25 cellular contexts compared by ENCODE assay signal in genomic region chr5:36214434-36214833, GRCh38. TPM values are rescaled to one million over a fixed set of nuclear protein-coding genes. Genes with fewer than 3 reads are reported as not detected.
DNase-seq lines count a peak whose midpoint lies in the region; ATAC-seq and TF ChIP-seq lines count a peak whose summit lies in the region.
"Had no signal": no experiment of that assay in that cellular context is flagged by ENCODE, and none has a peak within 500 bp of the region (broad histone marks: within the 10 kb centered on the region; RNA-seq: fewer than 3 reads in every experiment).

No MANE protein-coding gene starts in this region.

- ATAC-seq in SK-N-SH treated with all-trans-retinoic acid at 6 μM for 48 hours (no peak), upper lobe of right lung (no peak)
- ATAC-seq: esophagus mucosa; stimulated activated naive CD8-positive, alpha-beta T cell treated with anti-CD3 and anti-CD28 coated beads, Interleukin-15, amount 100 ng/mL, for 72 hours had no signal

- H3K9ac ChIP-seq in SK-N-SH = no peak overlapping the region
- no peak overlapping the region for H3K9ac ChIP-seq in OCI-LY3 (ENCODE audit: low read length)

- peaks cover 0 to 4% of the 10 kb centered on the region in 2 experiments; a peak in 1 of 4 replicates for H3K4me1 ChIP-seq in SK-N-SH (ENCODE audit: control insufficient read depth in 1 of 2, insufficient read depth in 2 of 2, low read depth in 1 of 2, low read length in 1 of 2)
- peaks cover 9% of the 10 kb centered on the region for H3K4me1 ChIP-seq in OCI-LY3 (ENCODE audit: low read length)
- no peaks in the 10 kb centered on the region for H3K4me1 ChIP-seq in upper lobe of right lung
- H3K4me1 ChIP-seq: sigmoid colon, upper lobe of left lung had no signal

- CTCF ChIA-PET in SK-N-SH (lab: Yijun Ruan, JAX) = interaction anchor here (0.6 to 2.1 kb wide), 6 partner anchors 11 to 1267 kb away, joined by 3 to 9 read pairs (median 4); no protein-coding TSS in a partner anchor

- H3K9me2 ChIP-seq in SK-N-SH = no peaks in the 10 kb centered on the region

- no peak overlapping the region for H3K4me3 ChIP-seq in SK-N-SH (ENCODE audit: low read depth in 2 of 2, low read length in 1 of 2)
- no peak overlapping the region for H3K4me3 ChIP-seq in OCI-LY3 (ENCODE audit: low read length)
- no peak overlapping the region for H3K4me3 ChIP-seq in fibroblast of villous mesenchyme (ENCODE audit: low read depth, low read length)
- no peak overlapping the region for H3K4me3 ChIP-seq in upper lobe of right lung
- H3K4me3 ChIP-seq: adrenal gland, cardiac muscle cell, dorsolateral prefrontal cortex, lung, sigmoid colon, upper lobe of left lung had no signal

- H3K79me2 ChIP-seq in SK-N-SH (ENCODE audit: insufficient read depth) (no peaks in the 10 kb centered on the region), OCI-LY3 (ENCODE audit: low read length) (no peaks in the 10 kb centered on the region)

- DNase-seq in SK-N-SH (no peak), fibroblast of villous mesenchyme (ENCODE audit: low read depth) (no peak), upper lobe of right lung (no peak), NCI-H1092 treated with DMSO at 0.1 percent for 48 hours (lab: John Stamatoyannopoulos, UW) (no peak), GM10266 (ENCODE audit: extremely low spot score) (no peak), NCI-H2227 (lab: John Stamatoyannopoulos, UW; ENCODE audit: unreplicated experiment) (no peak)
- DNase-seq: ACHN; activated CD4-positive, alpha-beta T cell treated with anti-CD3 and anti-CD28 coated beads, Interleukin-2, amount 10 ng/mL, durations not matched to agents 7 days and 5 days; activated CD8-positive, alpha-beta memory T cell treated with anti-CD3 and anti-CD28 coated beads, Interleukin-2, amount 50 U/mL, for 48 hours; activated gamma-delta T cell; adrenal gland; CD4-positive, alpha-beta memory T cell; dorsolateral prefrontal cortex; immature natural killer cell; NCI-H2081 treated with DMSO at 0.1 percent for 48 hours; NCI-H69; RPMI8226; sigmoid colon; stimulated activated naive CD8-positive, alpha-beta T cell treated with anti-CD3 and anti-CD28 coated beads, Interleukin-15, amount 100 ng/mL, for 72 hours; upper lobe of left lung had no signal

- H3K27me3 ChIP-seq in SK-N-SH (ENCODE audit: insufficient read depth) (no peaks in the 10 kb centered on the region), OCI-LY3 (ENCODE audit: low read depth, low read length) (no peaks in the 10 kb centered on the region), upper lobe of right lung (no peaks in the 10 kb centered on the region)
- H3K27me3 ChIP-seq: adrenal gland, cardiac muscle cell, dorsolateral prefrontal cortex, sigmoid colon, upper lobe of left lung had no signal

- H3K36me3 ChIP-seq in SK-N-SH (replicated peaks in 1 of 2; ENCODE audit: control insufficient read depth in 1 of 2, insufficient read depth in 2 of 2, low read length in 1 of 2) = peaks cover 48 to 63% of the 10 kb centered on the region in 2 experiments
- H3K36me3 ChIP-seq in OCI-LY3 (replicated peaks; ENCODE audit: low read depth, low read length) = no peaks in the 10 kb centered on the region
- peaks cover 56% of the 10 kb centered on the region for H3K36me3 ChIP-seq in upper lobe of right lung

- TF ChIP-seq RAD21 in SK-N-SH (IDR thresholded peaks at IDR 0.05; ENCODE audit: low read length) = peak; percentile 63

- H3K4me2 ChIP-seq in SK-N-SH (no peak overlapping the region), OCI-LY3 (ENCODE audit: low read length) (no peak overlapping the region)

- no peaks in the 10 kb centered on the region for H4K20me1 ChIP-seq in SK-N-SH (ENCODE audit: insufficient read depth)
- no peaks in the 10 kb centered on the region for H4K20me1 ChIP-seq in OCI-LY3 (ENCODE audit: insufficient read depth, low read length)

- no peak for TF ChIP-seq EP300 in SK-N-SH (IDR thresholded peaks at IDR 0.05; ENCODE audit: borderline replicate concordance in 1 of 2, low read depth in 1 of 2, low read length in 1 of 2)

- TF ChIP-seq CTCF in SK-N-SH (IDR thresholded peaks at IDR 0.05) (no peak), OCI-LY3 (IDR thresholded peaks at IDR 0.05; ENCODE audit: low read depth, low read length) (peak; percentile 16; the same call in 1 of the 2 replicates), fibroblast of villous mesenchyme (IDR thresholded peaks at IDR 0.05; ENCODE audit: insufficient read depth, low read depth, low read length) (peak; percentile 4), upper lobe of right lung (IDR thresholded peaks at IDR 0.05) (peak; percentile 15), GM10266 (IDR thresholded peaks at IDR 0.05; ENCODE audit: control insufficient read depth, insufficient read depth, low read depth, missing control alignments) (no peak)

- WGBS in SK-N-SH (ENCODE audit: low lambda C conversion rate) = 98% methylated on average over 3 of the region's 3 CpGs

- H3K27ac ChIP-seq in SK-N-SH (ENCODE audit: low read depth in 2 of 2, low read length in 1 of 2) (no peak overlapping the region), OCI-LY3 (ENCODE audit: low read length) (no peak overlapping the region), upper lobe of right lung (no peak overlapping the region)
- H3K27ac ChIP-seq: adrenal gland, cardiac muscle cell, dorsolateral prefrontal cortex, sigmoid colon, upper lobe of left lung had no signal

- intact Hi-C loops in upper lobe of right lung (cut with DNase I) = no loop called here

- H2AFZ ChIP-seq in SK-N-SH (ENCODE audit: low read depth) = no peak overlapping the region
- H2AFZ ChIP-seq in OCI-LY3 (ENCODE audit: low read depth, low read length) = no peak overlapping the region

- POLR2A ChIA-PET in SK-N-SH (lab: Yijun Ruan, JAX) = no interaction called here

- H3K9me3 ChIP-seq in SK-N-SH (no peaks in the 10 kb centered on the region), OCI-LY3 (ENCODE audit: insufficient read depth, low read length) (no peaks in the 10 kb centered on the region), upper lobe of right lung (no peaks in the 10 kb centered on the region)
- H3K9me3 ChIP-seq: adrenal gland, sigmoid colon, upper lobe of left lung had no signal

- H3F3A ChIP-seq in SK-N-SH (replicated peaks; ENCODE audit: insufficient read depth) = peaks cover 14% of the 10 kb centered on the region

TF ChIP-seq in SK-N-SH, 30 proteins besides CTCF, POLR2A, EP300 and RAD21 (continues in another document):
- TF ChIP-seq FOXM1 (IDR thresholded peaks at IDR 0.05; ENCODE audit: low read depth) = no peak
- TF ChIP-seq MXI1 (IDR thresholded peaks at IDR 0.05; ENCODE audit: low read depth, low read length) = no peak
- TF ChIP-seq CHD2 (IDR thresholded peaks at IDR 0.05; ENCODE audit: low read length, partially characterized antibody) = no peak
- no peak for TF ChIP-seq NRF1 (IDR thresholded peaks at IDR 0.05; ENCODE audit: low read depth, low read length)
- no peak for TF ChIP-seq FOXJ3 (CRISPR knock-in tag; IDR thresholded peaks at IDR 0.05)

TF ChIP-seq in SK-N-SH treated with all-trans-retinoic acid at 6 μM for 48 hours, 23 proteins besides CTCF, POLR2A, EP300 and RAD21 (continues in another document):
- TF ChIP-seq OSR1 (CRISPR knock-in tag; IDR thresholded peaks at IDR 0.05) (no peak), ISL1 (CRISPR knock-in tag; IDR thresholded peaks at IDR 0.05) (no peak), POU6F1 (CRISPR knock-in tag; IDR thresholded peaks at IDR 0.05; ENCODE audit: borderline replicate concordance, low read depth) (no peak), PPARA (CRISPR knock-in tag; IDR thresholded peaks at IDR 0.05; ENCODE audit: borderline replicate concordance) (no peak), TSHZ2 (CRISPR knock-in tag; IDR thresholded peaks at IDR 0.05) (no peak), ARNTL (CRISPR knock-in tag; IDR thresholded peaks at IDR 0.05; ENCODE audit: borderline replicate concordance, low read depth) (no peak), ZNF70 (CRISPR knock-in tag; IDR thresholded peaks at IDR 0.05) (no peak), ZC3H10 (CRISPR knock-in tag; IDR thresholded peaks at IDR 0.05) (no peak), RARB (CRISPR knock-in tag; IDR thresholded peaks at IDR 0.05) (no peak), ZNF8 (CRISPR knock-in tag; IDR thresholded peaks at IDR 0.05) (no peak)

RNA-seq across cellular contexts. Expression of gene NADK2, which starts 27.3 kb away (rescaled TPM):
- 7.6 and 9.7 TPM in 2 replicates for polyA plus RNA-seq in SK-N-SH (2012; rRNA removed)
- polyA plus RNA-seq in SK-N-SH (2012; cell fraction: cytosol; rRNA removed) = 10.3 and 10.7 TPM in 2 replicates
- polyA plus RNA-seq in SK-N-SH (2012; cell fraction: nucleus; rRNA removed) = 5.0 and 10.1 TPM in 2 replicates
- total RNA-seq in fibroblast of villous mesenchyme = 21.9 and 36.3 TPM in 2 replicates
- 21.1 TPM for total RNA-seq in upper lobe of right lung

Comparison
In these comparisons a context has a peak if more than half of its experiments do, and no peak if none do; other contexts are left out.
1. CTCF ChIP-seq: peak in OCI-LY3 (single experiment), fibroblast of villous mesenchyme (single experiment) and upper lobe of right lung (single experiment); none in SK-N-SH (single experiment) and GM10266 (single experiment).